13 cellular contexts compared by ENCODE assay signal in the genomic region with DNA sequence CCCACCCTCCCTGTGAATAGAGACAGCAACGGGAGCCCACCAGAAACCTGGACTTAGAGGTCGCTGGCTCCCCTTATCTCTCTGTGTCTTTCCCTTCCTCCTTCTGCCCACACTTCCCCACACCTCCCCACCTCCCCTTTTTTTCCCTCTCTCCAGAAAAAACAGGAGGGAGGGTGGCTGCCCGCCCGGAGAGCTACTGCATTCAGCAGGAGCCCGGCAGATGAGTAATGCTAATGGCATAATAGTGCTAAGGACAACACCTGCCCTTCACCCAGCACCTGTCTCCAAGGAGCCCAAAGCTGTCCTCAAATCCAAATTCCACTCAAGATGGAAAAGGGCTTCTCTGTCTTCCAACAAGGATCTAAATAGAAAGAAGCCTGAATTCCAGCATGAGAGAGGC. TPM values are rescaled to one million over a fixed set of nuclear protein-coding genes. Genes with fewer than 3 reads are reported as not detected.
DNase-seq lines count a peak whose midpoint lies in the region; ATAC-seq and TF ChIP-seq lines count a peak whose summit lies in the region.
"Had no signal": no experiment of that assay in that cellular context is flagged by ENCODE, and none has a peak within 500 bp of the region (broad histone marks: within the 10 kb centered on the region; RNA-seq: fewer than 3 reads in every experiment).

No MANE protein-coding gene starts in this region.

- ATAC-seq in HG03432 (IDR thresholded peaks at IDR 0.05; ENCODE audit: unreplicated experiment), result no peak
- no peak for ATAC-seq in HG02763 (IDR thresholded peaks at IDR 0.05; ENCODE audit: unreplicated experiment)

- peaks cover 8 to 35% of the 10 kb centered on the region in 2 donors for H3K4me1 ChIP-seq in muscle layer of duodenum (ENCODE audit: control insufficient read depth in 1 of 2, insufficient read depth in 2 of 2, low read length in 2 of 2)
- H3K4me1 ChIP-seq in transverse colon, result peaks cover 17 to 45% (median 33%) of the 10 kb centered on the region in 4 donors
- H3K4me1 ChIP-seq: right lobe of liver had no signal

- H3K4me3 ChIP-seq in coronary artery (no peak overlapping the region), muscle layer of duodenum (ENCODE audit: low read depth in 1 of 2, low read length in 2 of 2) (no peak overlapping the region), transverse colon (no peak overlapping the region)
- H3K4me3 ChIP-seq: A549, right lobe of liver had no signal

- intact Hi-C loops in transverse colon (cut with DNase I; ENCODE audit: low total_unique reads), result no loop called here

- DNase-seq in NCI-H1417 (lab: John Stamatoyannopoulos, UW) (peak; percentile 54 to 85 (median 72)), NCI-H1417 treated with DMSO at 0.1 percent for 48 hours (lab: John Stamatoyannopoulos, UW) (no peak), coronary artery (ENCODE audit: low spot score) (peak; percentile 79), transverse colon (no peak)
- no peak for DNase-seq in activated naive CD4-positive, alpha-beta T cell treated with Interleukin-2 at 50 U/mL for 16 hours
- DNase-seq: activated T-cell treated with anti-CD3 and anti-CD28 coated beads, Interleukin-2, amount 50 U/mL, for 48 hours; MV-4-11; right lobe of liver had no signal

- H3K9me3 ChIP-seq in muscle layer of duodenum (ENCODE audit: control insufficient read depth in 1 of 2, low read length in 2 of 2) (no peaks in the 10 kb centered on the region), transverse colon (no peaks in the 10 kb centered on the region)
- H3K9me3 ChIP-seq: A549, right lobe of liver had no signal

- in situ Hi-C loops in transverse colon (cut with MboI; ENCODE audit: low pct_ligation_motif_present in 1 of 4, low pct_unique_long_range_greater_than_20kb in 1 of 4, low sequenced_read_pairs in 3 of 4), result loop anchor here in 1 of 4 donors (25.0 kb wide), 1 partner anchor 102 kb away; a partner anchor contains a TSS

- TF ChIP-seq CTCF in coronary artery (IDR thresholded peaks at IDR 0.05) (no peak), transverse colon (IDR thresholded peaks at IDR 0.05) (no peak)

- H3K27me3 ChIP-seq in muscle layer of duodenum (ENCODE audit: low read depth, low read length) (no peaks in the 10 kb centered on the region), transverse colon (no peaks in the 10 kb centered on the region)
- H3K27me3 ChIP-seq: right lobe of liver had no signal

- no peaks in the 10 kb centered on the region for H3K36me3 ChIP-seq in muscle layer of duodenum (ENCODE audit: control insufficient read depth in 1 of 2, insufficient read depth in 2 of 2, low read length in 2 of 2)
- H3K36me3 ChIP-seq in transverse colon, result no peaks in the 10 kb centered on the region
- H3K36me3 ChIP-seq: right lobe of liver had no signal

- TF ChIP-seq EP300 in transverse colon (IDR thresholded peaks at IDR 0.05; ENCODE audit: low read depth), result no peak

- H3K27ac ChIP-seq in coronary artery (peak overlapping the region; percentile 81 to 92), muscle layer of duodenum (ENCODE audit: low read length) (peak overlapping the region; percentile 40), transverse colon (peak overlapping the region; percentile 69 to 87 (median 84))
- H3K27ac ChIP-seq: right lobe of liver had no signal

- WGBS in transverse colon (ENCODE audit: low coverage in 1 of 2), 2 donors, result 66 to 79% methylated on average over 3 to 5 of the region's 5 CpGs

- TF ChIP-seq POLR2A in transverse colon (IDR thresholded peaks at IDR 0.05), result no peak

RNA-seq across cellular contexts. Expression of a gene that starts 11.4 kb away (rescaled TPM):
- 10 to 100 TPM; 15.4 to 35.2 (median 23.3) TPM for total RNA-seq in transverse colon
- total RNA-seq: mononuclear cell had no signal

RNA-seq across cellular contexts. Expression of a gene that starts 29.7 kb away (rescaled TPM):
- not detected for total RNA-seq in transverse colon
- total RNA-seq: mononuclear cell, right lobe of liver had no signal

Comparison
In these comparisons a context has a peak if more than half of its experiments do, and no peak if none do; other contexts are left out.
1. DNase-seq: peak in NCI-H1417 (3 of 3) and coronary artery (single experiment); none in NCI-H1417 treated with DMSO at 0.1 percent for 48 hours (single experiment), transverse colon (single experiment) and activated naive CD4-positive, alpha-beta T cell treated with Interleukin-2 at 50 U/mL for 16 hours (single experiment).
2. Peak in every context shown above with its lines, with median percentiles within 50 percentile points of each other: H3K27ac ChIP-seq.